Comparison of ENCODE assay signal across 1 cellular context in genomic region chr19:54208784-54209057, GRCh38.
TF ChIP-seq lines count a peak whose summit lies in the region.

No MANE protein-coding gene starts in this region.

TF ChIP-seq in HepG2, 621 proteins besides CTCF, POLR2A, EP300 and RAD21:
- TF ChIP-seq THAP8 (CRISPR knock-in tag; IDR thresholded peaks at IDR 0.05; ENCODE audit: borderline replicate concordance) (no peak), POLR2G (IDR thresholded peaks at IDR 0.05; ENCODE audit: low read depth, low read length) (peak; percentile 55; the same call in 1 of the 2 replicates), NONO (IDR thresholded peaks at IDR 0.05) (no peak), NONO (CRISPR knock-in tag; conservative IDR thresholded peaks at IDR 0.05) (0 out of 2 replicates have a peak, but pooled peaks have one; percentile 4), RBM39 (IDR thresholded peaks at IDR 0.05; ENCODE audit: low read depth, low read length, poor library complexity, severe bottlenecking) (peak; percentile 57), MIXL1 (CRISPR knock-in tag; IDR thresholded peaks at IDR 0.05) (no peak), ZNF503 (CRISPR knock-in tag; IDR thresholded peaks at IDR 0.05) (no peak), ZNF713 (CRISPR knock-in tag; IDR thresholded peaks at IDR 0.05) (no peak), HNRNPH1 (optimal IDR thresholded peaks at IDR 0.05; ENCODE audit: low read depth, low read length) (peak; percentile 22), SP4 (CRISPR knock-in tag; IDR thresholded peaks at IDR 0.05) (peak; percentile 25; the same call in 1 of the 2 replicates), FOXO1 (CRISPR knock-in tag; IDR thresholded peaks at IDR 0.05) (no peak), NFRKB (IDR thresholded peaks at IDR 0.05) (no peak), ZNF687 (CRISPR knock-in tag; IDR thresholded peaks at IDR 0.05) (no peak), SNRNP70 (IDR thresholded peaks at IDR 0.05; ENCODE audit: low read depth, low read length) (no peak), FUBP1 (CRISPR knock-in tag; IDR thresholded peaks at IDR 0.05; ENCODE audit: borderline replicate concordance) (no peak), ZNF17 (CRISPR knock-in tag; IDR thresholded peaks at IDR 0.05) (no peak), RBFOX2 (IDR thresholded peaks at IDR 0.05; ENCODE audit: low read depth, low read length) (peak; percentile 60; the same call in 1 of the 2 replicates), STAT6 (CRISPR knock-in tag; IDR thresholded peaks at IDR 0.05; ENCODE audit: borderline replicate concordance) (no peak), NCOA5 (CRISPR knock-in tag; IDR thresholded peaks at IDR 0.05) (no peak), ZNF10 (CRISPR knock-in tag; IDR thresholded peaks at IDR 0.05; ENCODE audit: borderline replicate concordance, low read depth) (no peak), ARID2 (CRISPR knock-in tag; IDR thresholded peaks at IDR 0.05; ENCODE audit: borderline replicate concordance) (0 out of 2 replicates have a peak, but pooled peaks have one; percentile 7), GTF2F1 (IDR thresholded peaks at IDR 0.05; ENCODE audit: low read length) (no peak), FOXJ3 (CRISPR knock-in tag; IDR thresholded peaks at IDR 0.05; ENCODE audit: borderline replicate concordance) (no peak), ZBTB44 (CRISPR knock-in tag; IDR thresholded peaks at IDR 0.05) (no peak), IKZF5 (CRISPR knock-in tag; IDR thresholded peaks at IDR 0.05) (no peak), ZNF589 (CRISPR knock-in tag; conservative IDR thresholded peaks at IDR 0.05) (no peak), FOXA3 (CRISPR knock-in tag; IDR thresholded peaks at IDR 0.05) (no peak), ZNF768 (CRISPR knock-in tag; IDR thresholded peaks at IDR 0.05) (no peak), ZNF619 (CRISPR knock-in tag; IDR thresholded peaks at IDR 0.05) (no peak), ZSCAN20 (CRISPR knock-in tag; IDR thresholded peaks at IDR 0.05; ENCODE audit: borderline replicate concordance) (no peak), CBFB (CRISPR knock-in tag; IDR thresholded peaks at IDR 0.05) (no peak)
